Comparison of ENCODE assay signal across 10 cellular contexts in the genomic region with DNA sequence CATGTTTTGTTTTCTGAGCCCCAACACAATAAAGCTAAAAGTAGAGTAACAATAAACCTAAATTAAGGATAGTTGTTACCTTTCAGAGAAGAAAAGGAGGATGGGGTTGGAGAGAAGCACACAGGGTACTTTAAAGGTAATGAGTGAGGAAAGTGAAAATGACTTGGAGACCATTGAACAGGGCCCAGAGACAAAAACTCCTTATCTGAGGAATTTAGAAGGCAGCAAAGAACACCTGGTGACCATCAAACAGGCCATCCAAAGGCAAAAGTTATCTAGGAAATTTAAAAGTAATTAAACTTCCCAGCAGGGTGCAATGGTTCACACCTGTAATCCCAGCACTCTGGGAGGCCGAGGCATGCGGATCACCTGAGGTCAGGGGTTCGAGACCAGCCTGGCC.
"Had no signal": no experiment of that assay in that cellular context is flagged by ENCODE, and none has a peak within 500 bp of the region (broad histone marks: within the 10 kb centered on the region; RNA-seq: fewer than 3 reads in every experiment).

No MANE protein-coding gene starts in this region.

- H3K36me3 ChIP-seq: HAP-1 had no signal

- H3K4me1 Mint-ChIP-seq: GM23338, H9 had no signal

- H3K27ac ChIP-seq: GM23248 had no signal

- FAIRE-seq: H1, H54 had no signal

- DNase-seq: GM23248, GOT3, H7, H9, HCEC 1CT, HFFc6 had no signal

- H3K27ac Mint-ChIP-seq: GM23338, H9, HFFc6 had no signal

- H3K4me3 Mint-ChIP-seq: GM23338, H9, HFFc6 had no signal

- H3K9ac ChIP-seq: GM23248 had no signal

- H3K9me3 Mint-ChIP-seq: HFFc6 had no signal

- H3K4me3 ChIP-seq: GM23248, GM23338, HAP-1 had no signal

- H3K4me1 ChIP-seq: HAP-1 had no signal

- H3K4me2 ChIP-seq: GM23338 had no signal
